ENCODE assay signal across 29 cellular contexts in the genomic region with DNA sequence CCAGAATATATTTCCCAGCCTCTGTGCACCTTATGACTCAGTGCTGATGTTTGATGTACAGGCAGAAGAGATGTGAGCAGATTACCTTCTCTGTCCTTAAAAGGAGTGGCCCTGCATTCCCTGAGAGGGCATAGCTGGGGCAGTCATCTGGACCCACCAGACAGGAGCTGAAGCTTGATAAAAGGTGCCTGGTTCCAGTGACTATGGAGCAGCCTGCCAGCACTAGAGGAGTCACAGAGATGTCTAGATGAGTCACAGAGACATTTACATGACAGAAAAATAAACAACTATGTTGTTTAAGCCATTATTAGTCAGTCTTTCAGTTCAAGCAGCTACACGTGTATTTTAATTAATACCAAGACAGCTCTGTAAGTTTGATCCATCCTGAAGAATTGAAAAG.
"Had no signal": no experiment of that assay in that cellular context is flagged by ENCODE, and none has a peak within 500 bp of the region (broad histone marks: within the 10 kb centered on the region; RNA-seq: fewer than 3 reads in every experiment).

No MANE protein-coding gene starts in this region.

- H3K9me3 ChIP-seq: ascending aorta, gastroesophageal sphincter, left lung, psoas muscle, right atrium auricular region, stomach, thyroid gland, upper lobe of right lung had no signal

- H3K27me3 ChIP-seq: ascending aorta, right atrium auricular region, thyroid gland, upper lobe of right lung had no signal

- H3K79me2 ChIP-seq: parathyroid adenoma had no signal

- H2AFZ ChIP-seq: parathyroid adenoma had no signal

- H3K27ac ChIP-seq: ascending aorta, gastroesophageal sphincter, left lung, parathyroid adenoma, psoas muscle, right atrium auricular region, stomach, thyroid gland, upper lobe of right lung had no signal

- H3K4me3 ChIP-seq: ascending aorta, gastroesophageal sphincter, left lung, lung, psoas muscle, right atrium auricular region, stomach, thyroid gland, upper lobe of right lung had no signal

- DNase-seq: activated CD4-positive, alpha-beta memory T cell treated with anti-CD3 and anti-CD28 coated beads, Interleukin-2, amount 10 ng/mL, durations not matched to agents 7 days and 5 days; activated CD4-positive, alpha-beta T cell treated with anti-CD3 and anti-CD28 coated beads for 1 hour; activated CD4-positive, alpha-beta T cell treated with anti-CD3 and anti-CD28 coated beads, Interleukin-2, amount 10 ng/mL, durations not matched to agents 7 days and 5 days; activated CD8-positive, alpha-beta memory T cell treated with anti-CD3 and anti-CD28 coated beads, Interleukin-2, amount 50 U/mL, for 48 hours; activated gamma-delta T cell; activated naive CD4-positive, alpha-beta T cell treated with anti-CD3 and anti-CD28 coated beads, Interleukin-2, amount 10 ng/mL, durations not matched to agents 7 days and 5 days; activated naive CD8-positive, alpha-beta T cell treated with anti-CD3 and anti-CD28 coated beads, Interleukin-2, amount 10 ng/mL, durations not matched to agents 7 days and 5 days; activated T-cell treated with anti-CD3 and anti-CD28 coated beads, Interleukin-2, amount 50 U/mL, for 24 hours; cortex of kidney; effector memory CD8-positive, alpha-beta T cell; hippocampal formation; kidney; left lung; naive B cell; nucleus accumbens; psoas muscle; stimulated activated CD4-positive, alpha-beta T cell treated with anti-CD3 and anti-CD28 coated beads, Interleukin-15, amount 100 ng/mL, for 24 hours; stimulated activated CD4-positive, alpha-beta T cell treated with anti-CD3 and anti-CD28 coated beads, Interleukin-2, amount 100 ng/mL, for 24 hours; stimulated activated naive B cell treated with anti-CD40 and anti-IgM and Interleukin-4, amounts not matched to agents 10 μg/mL and 1 μg/mL and 100 μg/mL, for 72 hours; stomach; T-helper 2 cell; thyroid gland; upper lobe of right lung had no signal

- H3K36me3 ChIP-seq: ascending aorta, gastroesophageal sphincter, left lung, right atrium auricular region, stomach, thyroid gland, upper lobe of right lung had no signal

- H3K9ac ChIP-seq: parathyroid adenoma had no signal

- ATAC-seq: effector memory CD8-positive, alpha-beta T cell; gastroesophageal sphincter; left lung; psoas muscle; stimulated activated naive B cell treated with anti-CD40 and anti-IgM and Interleukin-4, amounts not matched to agents 10 μg/mL and 1 μg/mL and 100 μg/mL, for 72 hours; upper lobe of right lung; WTC11 had no signal

- H3K4me1 ChIP-seq: ascending aorta, gastroesophageal sphincter, left lung, parathyroid adenoma, psoas muscle, right atrium auricular region, stomach, thyroid gland, upper lobe of right lung had no signal
